Comparison of ENCODE assay signal across 8 cellular contexts in the genomic region with DNA sequence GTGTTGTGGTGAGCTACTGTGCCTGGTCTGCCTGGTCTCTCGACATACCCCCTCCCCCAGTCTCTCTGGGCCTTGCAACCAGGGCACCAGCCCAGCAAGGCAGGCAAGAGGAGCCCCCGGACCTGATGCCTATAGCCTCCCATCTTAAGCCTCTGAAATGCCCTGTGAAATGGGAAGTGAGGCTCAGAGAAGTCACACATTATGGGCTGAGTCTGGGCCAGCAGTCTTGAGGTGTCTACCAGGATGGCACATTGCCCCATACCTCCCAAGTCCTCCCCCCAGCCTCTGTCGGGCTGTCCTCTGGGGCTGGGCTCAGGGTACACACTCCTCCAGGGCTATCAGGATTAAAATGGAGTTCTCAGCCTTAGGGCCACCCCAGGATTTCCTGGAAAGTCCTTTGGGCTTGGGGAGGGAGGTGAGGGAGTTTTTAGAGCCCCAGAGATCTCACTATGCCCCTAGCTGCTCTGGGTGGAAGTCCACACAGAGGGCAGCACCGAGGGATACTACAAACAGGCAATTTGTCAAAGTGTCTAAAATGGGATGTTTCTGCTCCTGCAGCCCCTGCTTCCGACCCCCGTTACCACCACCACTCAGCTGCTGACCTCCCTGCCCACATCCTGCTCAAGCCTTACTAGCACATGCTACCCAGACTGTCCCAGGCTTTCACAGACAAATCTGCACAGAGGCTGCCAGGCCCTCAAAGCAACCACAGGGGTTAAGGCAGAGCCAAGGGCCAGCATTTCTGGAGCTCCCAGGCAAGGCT. TPM values are rescaled to one million over a fixed set of nuclear protein-coding genes. Genes with fewer than 3 reads are reported as not detected.
DNase-seq lines count a peak whose midpoint lies in the region; ATAC-seq, FAIRE-seq and TF ChIP-seq lines count a peak whose summit lies in the region.
"Had no signal": no experiment of that assay in that cellular context is flagged by ENCODE, and none has a peak within 500 bp of the region (broad histone marks: within the 10 kb centered on the region; RNA-seq: fewer than 3 reads in every experiment).

No MANE protein-coding gene starts in this region.

- WGBS in small intestine, 3 donors = 45 to 54% (median 49%) methylated on average over 6 of the region's 6 CpGs
- 73 to 82% (median 79%) methylated on average over 6 of the region's 6 CpGs for WGBS in heart left ventricle, 4 donors

- H2AFZ ChIP-seq in OCI-LY3 (ENCODE audit: low read depth, low read length) = no peak overlapping the region

- H3K27me3 ChIP-seq in OCI-LY3 (ENCODE audit: low read depth, low read length) (no peaks in the 10 kb centered on the region), small intestine (ENCODE audit: control insufficient read depth in 2 of 2, insufficient read depth in 2 of 2, low read length in 2 of 2) (no peaks in the 10 kb centered on the region), right atrium auricular region (no peaks in the 10 kb centered on the region), heart left ventricle (peaks cover 0 to 9% (median 0%) of the 10 kb centered on the region in 9 donors)
- no peaks in the 10 kb centered on the region for H3K27me3 ChIP-seq in effector memory CD4-positive, alpha-beta T cell (replicated peaks; ENCODE audit: control insufficient read depth, insufficient read depth, low read length, poor library complexity, severe bottlenecking)

- in situ Hi-C loops in GM13977 (cut with MboI; ENCODE audit: low pct_unique_long_range_greater_than_20kb, low sequenced_read_pairs, unreplicated experiment) = no loop called here

- no peak for FAIRE-seq in small intestine (lab: Jason Lieb, UNC)

- no peak for TF ChIP-seq POLR2A in heart left ventricle (IDR thresholded peaks at IDR 0.05)

- DNase-seq in GM13977 (ENCODE audit: low spot score) = peak; percentile 57
- no peak for DNase-seq in effector memory CD4-positive, alpha-beta T cell
- peak; percentile 36 for DNase-seq in small intestine
- DNase-seq in stimulated activated CD4-positive, alpha-beta T cell treated with anti-CD3 and anti-CD28 coated beads, Interleukin-4, amount 100 ng/mL, for 1 hour = no peak
- DNase-seq in right atrium auricular region (ENCODE audit: low spot score) = no peak
- DNase-seq in heart left ventricle = no peak
- DNase-seq: NCI-H146 had no signal

- H3K9me3 ChIP-seq in OCI-LY3 (ENCODE audit: insufficient read depth, low read length) (no peaks in the 10 kb centered on the region), small intestine (ENCODE audit: control insufficient read depth, low read depth) (no peaks in the 10 kb centered on the region), right atrium auricular region (no peaks in the 10 kb centered on the region), heart left ventricle (no peaks in the 10 kb centered on the region)
- H3K9me3 ChIP-seq in effector memory CD4-positive, alpha-beta T cell (ENCODE audit: control insufficient read depth, low read length) = no peaks in the 10 kb centered on the region

- no peaks in the 10 kb centered on the region for H4K20me1 ChIP-seq in OCI-LY3 (ENCODE audit: insufficient read depth, low read length)

- H3K9ac ChIP-seq in OCI-LY3 (ENCODE audit: low read length) = peak overlapping the region; percentile 11; the same call in 1 of the 2 replicates

- H3K36me3 ChIP-seq in OCI-LY3 (replicated peaks; ENCODE audit: low read depth, low read length) (peaks cover 9% of the 10 kb centered on the region), small intestine (ENCODE audit: control insufficient read depth in 2 of 2, insufficient read depth in 2 of 2, low read length in 2 of 2) (no peaks in the 10 kb centered on the region), right atrium auricular region (no peaks in the 10 kb centered on the region), heart left ventricle (peaks cover 0 to 9% (median 0%) of the 10 kb centered on the region in 9 donors)
- H3K36me3 ChIP-seq in effector memory CD4-positive, alpha-beta T cell (ENCODE audit: control insufficient read depth, insufficient read depth, low read length) = peaks cover 7% of the 10 kb centered on the region

- H3K4me1 ChIP-seq in OCI-LY3 (ENCODE audit: low read length) (peaks cover 83% of the 10 kb centered on the region), small intestine (ENCODE audit: control insufficient read depth in 2 of 2, insufficient read depth in 1 of 2, low read depth in 1 of 2, low read length in 1 of 2) (peaks cover 18 to 33% of the 10 kb centered on the region in 2 donors), right atrium auricular region (peaks cover 5 to 54% of the 10 kb centered on the region in 2 donors), heart left ventricle (peaks cover 2 to 97% (median 39%) of the 10 kb centered on the region in 12 donors)
- H3K4me1 ChIP-seq in effector memory CD4-positive, alpha-beta T cell (ENCODE audit: control insufficient read depth, insufficient read depth, low read length, poor library complexity, severe bottlenecking) = peaks cover 88% of the 10 kb centered on the region

- TF ChIP-seq CTCF in GM13977 (IDR thresholded peaks at IDR 0.05; ENCODE audit: extremely low read depth, insufficient read depth, missing control alignments) (peak; percentile 23), OCI-LY3 (IDR thresholded peaks at IDR 0.05; ENCODE audit: low read depth, low read length) (peak; percentile 25; the same call in 1 of the 2 replicates), right atrium auricular region (IDR thresholded peaks at IDR 0.05) (no peak), heart left ventricle (IDR thresholded peaks at IDR 0.05) (peak in 1 of 12 donors; percentile 5)

- peak overlapping the region; percentile 6; the same call in 1 of the 2 replicates for H3K4me2 ChIP-seq in OCI-LY3 (ENCODE audit: low read length)

- H3K4me3 ChIP-seq in OCI-LY3 (ENCODE audit: low read length) (no peak overlapping the region), small intestine (ENCODE audit: low read depth in 1 of 2, low read length in 2 of 2) (no peak overlapping the region), right atrium auricular region (no peak overlapping the region), heart left ventricle (no peak overlapping the region)
- H3K4me3 ChIP-seq in effector memory CD4-positive, alpha-beta T cell (ENCODE audit: insufficient read depth, low read depth, low read length, poor library complexity, severe bottlenecking) = no peak overlapping the region

- ATAC-seq in heart left ventricle = no peak

- H3K27ac ChIP-seq in OCI-LY3 (ENCODE audit: low read length) = peak overlapping the region; percentile 41
- peak overlapping the region; percentile 78 for H3K27ac ChIP-seq in effector memory CD4-positive, alpha-beta T cell (ENCODE audit: insufficient read depth, low read length, poor library complexity, severe bottlenecking)
- H3K27ac ChIP-seq in small intestine (ENCODE audit: low read depth in 1 of 2, low read length in 1 of 2) = peak overlapping the region; percentile 55 to 72
- no peak overlapping the region for H3K27ac ChIP-seq in right atrium auricular region
- peak overlapping the region in 2 of 12 donors; percentile 41 to 94 for H3K27ac ChIP-seq in heart left ventricle

- H3K79me2 ChIP-seq in OCI-LY3 (ENCODE audit: low read length) = peaks cover 19% of the 10 kb centered on the region

- intact Hi-C loops in heart left ventricle (cut with DNase I) = loop anchor here in 1 of 10 donors (5.0 kb wide), 1 partner anchor 106 kb away; no protein-coding TSS in a partner anchor

RNA-seq across cellular contexts. Expression of a gene that starts 3.1 kb away (rescaled TPM):
- polyA plus RNA-seq in small intestine (10 to 100 TPM; 20.8 to 29.1 (median 27.9) TPM), heart left ventricle (1 to 10 TPM in 1 of 2 donors, under 1 TPM in 1; 1.00 to 2.2 TPM)
- total RNA-seq in right atrium auricular region (1 to 10 TPM; 1.5 to 4.0 TPM), heart left ventricle (10 to 100 TPM in 1 of 9 donors, 1 to 10 TPM in 6, under 1 TPM in 2; 0.44 to 19.7 (median 2.0) TPM)

RNA-seq across cellular contexts. Expression of a gene that starts 22.2 kb away (rescaled TPM):
- polyA plus RNA-seq in small intestine (10 to 100 TPM; 27.7 to 98.6 (median 87.0) TPM), heart left ventricle (10 to 100 TPM; 12.8 to 36.4 TPM)
- total RNA-seq in right atrium auricular region (10 to 100 TPM; 15.7 to 32.0 TPM), heart left ventricle (10 to 100 TPM; 15.2 to 33.1 (median 25.9) TPM)

RNA-seq across cellular contexts. Expression of a gene that starts 27.7 kb away (rescaled TPM):
- polyA plus RNA-seq in small intestine = 10 to 100 TPM; 44.4 to 73.2 (median 67.5) TPM
- 10 to 100 TPM; 17.7 to 29.0 TPM for total RNA-seq in right atrium auricular region
- 10 to 100 TPM; 22.7 to 45.7 (median 27.4) TPM for total RNA-seq in heart left ventricle
- polyA plus RNA-seq in heart left ventricle = 10 to 100 TPM; 27.4 to 39.4 TPM

RNA-seq across cellular contexts. Expression of a gene that starts 39.1 kb away (rescaled TPM):
- 100 to 1,000 TPM in 2 of 3 donors, 10 to 100 TPM in 1; 36.9 to 396 (median 232) TPM for polyA plus RNA-seq in small intestine
- 1,000 to 10,000 TPM in 1 of 2 donors, 100 to 1,000 TPM in 1; 584 to 1,958 TPM for total RNA-seq in right atrium auricular region
- 1,000 to 10,000 TPM in 3 of 9 donors, 100 to 1,000 TPM in 6; 722 to 2,034 (median 903) TPM for total RNA-seq in heart left ventricle
- polyA plus RNA-seq in heart left ventricle = 1,000 to 10,000 TPM; 1,230 to 2,204 TPM

RNA-seq across cellular contexts. Expression of a gene that starts 49.8 kb away (rescaled TPM):
- polyA plus RNA-seq in small intestine (10 to 100 TPM; 22.6 to 28.9 (median 24.0) TPM), heart left ventricle (10 to 100 TPM; 16.8 to 29.2 TPM)
- total RNA-seq in right atrium auricular region (10 to 100 TPM; 17.8 to 24.7 TPM), heart left ventricle (10 to 100 TPM in 8 of 9 donors, 1 to 10 TPM in 1; 8.0 to 16.3 (median 13.8) TPM)

Comparison
In these comparisons a context has a peak if more than half of its experiments do, and no peak if none do; other contexts are left out.
1. DNase-seq: peak in GM13977 (single experiment) and small intestine (single experiment); none in effector memory CD4-positive, alpha-beta T cell (0 of 3), stimulated activated CD4-positive, alpha-beta T cell treated with anti-CD3 and anti-CD28 coated beads, Interleukin-4, amount 100 ng/mL, for 1 hour (single experiment), right atrium auricular region (single experiment) and heart left ventricle (0 of 5).
2. CTCF ChIP-seq: peak in GM13977 (single experiment) and OCI-LY3 (single experiment); none in right atrium auricular region (0 of 2).
3. H3K27ac ChIP-seq: peak in OCI-LY3 (single experiment), effector memory CD4-positive, alpha-beta T cell (single experiment) and small intestine (2 of 2); none in right atrium auricular region (0 of 2).